Comparison of ENCODE assay signal across 17 cellular contexts in genomic region chr5:139064613-139065012, GRCh38.
A peak's percentile ranks its signal among the peaks of the same experiment; 100 is the strongest.
DNase-seq lines count a peak whose midpoint lies in the region; ATAC-seq and TF ChIP-seq lines count a peak whose summit lies in the region.
"Had no signal": no experiment of that assay in that cellular context is flagged by ENCODE, and none has a peak within 500 bp of the region (broad histone marks: within the 10 kb centered on the region; RNA-seq: fewer than 3 reads in every experiment).

No MANE protein-coding gene starts in this region.

- H3K27me3 Mint-ChIP-seq in Calu3 (ENCODE audit: unreplicated experiment) (no peaks in the 10 kb centered on the region), nephron (ENCODE audit: low read depth) (no peaks in the 10 kb centered on the region)
- H3K27me3 Mint-ChIP-seq: activated CD8-positive, alpha-beta T cell treated with anti-CD3 and anti-CD28 coated beads for 36 hours; stimulated activated naive CD8-positive, alpha-beta T cell treated with anti-CD3 and anti-CD28 coated beads, Interleukin-15, amount 100 ng/mL, for 72 hours had no signal

- dilution Hi-C loops in mammary epithelial cell (cut with HindIII; ENCODE audit: low sequenced_read_pairs), result no loop called here

- no peak overlapping the region for H3K4me3 ChIP-seq in mammary epithelial cell (replicated peaks in 1 of 3; ENCODE audit: insufficient read depth in 1 of 3, low read depth in 2 of 3, low read length in 3 of 3)
- H3K4me3 ChIP-seq in H7 (ENCODE audit: insufficient read depth, low read depth, low read length), result no peak overlapping the region
- H3K4me3 ChIP-seq: skin epidermis had no signal

- TF ChIP-seq CTCF in Calu3 (IDR thresholded peaks at IDR 0.05; ENCODE audit: unreplicated experiment) (no peak), mammary epithelial cell (conservative IDR thresholded peaks at IDR 0.05 in 1 of 2, IDR thresholded peaks at IDR 0.05 in 1 of 2; ENCODE audit: extremely low read depth in 1 of 2, insufficient read depth in 1 of 2, low read depth in 1 of 2, low read length in 2 of 2) (no peak), nephron (IDR thresholded peaks at IDR 0.05; ENCODE audit: unreplicated experiment in 3 of 3) (no peak)

- no peak overlapping the region for H3K9ac ChIP-seq in mammary epithelial cell (ENCODE audit: insufficient read depth, low read length)

- H3K4me1 Mint-ChIP-seq in Calu3 (ENCODE audit: low read depth, unreplicated experiment) (peaks cover 48% of the 10 kb centered on the region), nephron (peaks cover 83% of the 10 kb centered on the region)

- intact Hi-C loops in Calu3 (cut with micrococcal nuclease; ENCODE audit: unreplicated experiment) (no loop called here), mammary epithelial cell (cut with micrococcal nuclease) (no loop called here)

- H3K27me3 ChIP-seq in mammary epithelial cell (ENCODE audit: insufficient read depth, low read length) (no peaks in the 10 kb centered on the region), H7 (ENCODE audit: control insufficient read depth, insufficient read depth, low read length) (no peaks in the 10 kb centered on the region)

- H4K20me1 ChIP-seq in mammary epithelial cell (ENCODE audit: insufficient read depth, low read length), result no peaks in the 10 kb centered on the region

- H3K36me3 ChIP-seq in mammary epithelial cell (ENCODE audit: insufficient read depth, low read length), result no peaks in the 10 kb centered on the region
- H3K36me3 ChIP-seq in H7 (replicated peaks; ENCODE audit: control insufficient read depth, insufficient read depth, low read length), result no peaks in the 10 kb centered on the region

- H3K4me3 Mint-ChIP-seq in Calu3 (ENCODE audit: low read depth, unreplicated experiment), result peak overlapping the region; percentile 15
- no peak overlapping the region for H3K4me3 Mint-ChIP-seq in nephron
- H3K4me3 Mint-ChIP-seq: activated CD8-positive, alpha-beta T cell treated with anti-CD3 and anti-CD28 coated beads for 36 hours; H9; neural crest cell; stimulated activated naive CD8-positive, alpha-beta T cell treated with anti-CD3 and anti-CD28 coated beads, Interleukin-15, amount 100 ng/mL, for 72 hours had no signal

- DNase-seq in Calu3 (peak; percentile 41), NCI-H2029 treated with DMSO at 0.1 percent for 48 hours (lab: John Stamatoyannopoulos, UW) (peak; percentile 96), mammary epithelial cell (peak; percentile 20), H7 (no peak)
- DNase-seq: activated CD8-positive, alpha-beta T cell treated with anti-CD3 and anti-CD28 coated beads for 36 hours; cortex of kidney; H9; KG1; left ventricle myocardium superior; NCI-H1694; stimulated activated naive CD8-positive, alpha-beta T cell treated with anti-CD3 and anti-CD28 coated beads, Interleukin-15, amount 100 ng/mL, for 72 hours had no signal

- CTCF ChIA-PET in Calu3 (lab: Charles Lee), result interaction anchor here (0.7 to 1.2 kb wide), 4 partner anchors 9 to 114 kb away, joined by 3 to 6 read pairs (median 3); no protein-coding TSS in a partner anchor
- CTCF ChIA-PET in mammary epithelial cell (lab: Charles Lee; ENCODE audit: low non-redundant PET), result no interaction called here

- ATAC-seq in HG03097 (IDR thresholded peaks at IDR 0.05; ENCODE audit: low FRiP score, unreplicated experiment), result no peak
- ATAC-seq in GM18861 (IDR thresholded peaks at IDR 0.05; ENCODE audit: unreplicated experiment), result no peak
- no peak for ATAC-seq in GM21515 (IDR thresholded peaks at IDR 0.05; ENCODE audit: unreplicated experiment)
- ATAC-seq: activated CD8-positive, alpha-beta T cell treated with anti-CD3 and anti-CD28 coated beads for 36 hours; left ventricle myocardium superior; stimulated activated naive CD8-positive, alpha-beta T cell treated with anti-CD3 and anti-CD28 coated beads, Interleukin-15, amount 100 ng/mL, for 72 hours had no signal

- no peak overlapping the region for H3K27ac ChIP-seq in mammary epithelial cell (ENCODE audit: insufficient read depth, low read depth, low read length)
- H3K27ac ChIP-seq: skin epidermis had no signal

- in situ Hi-C loops in mammary epithelial cell (cut with MboI; ENCODE audit: low sequenced_read_pairs in 2 of 2), result no loop called here

- no peaks in the 10 kb centered on the region for H3K79me2 ChIP-seq in mammary epithelial cell (ENCODE audit: insufficient read depth, low read length)

- no peak overlapping the region for H2AFZ ChIP-seq in mammary epithelial cell (ENCODE audit: low read depth, low read length)

- H3K4me2 ChIP-seq in mammary epithelial cell (ENCODE audit: insufficient read depth, low read depth, low read length), result no peak overlapping the region

- H3K4me1 ChIP-seq in mammary epithelial cell (ENCODE audit: insufficient read depth, low read length), result peaks cover 18% of the 10 kb centered on the region

- H3K27ac Mint-ChIP-seq in Calu3 (ENCODE audit: unreplicated experiment) (no peak overlapping the region), nephron (peak overlapping the region; percentile 65 to 92 (median 79))
- H3K27ac Mint-ChIP-seq: activated CD8-positive, alpha-beta T cell treated with anti-CD3 and anti-CD28 coated beads for 36 hours; H9 had no signal

- BruUV-seq in Calu3 (replicated peaks; lab: Mats Ljungman, UMichigan) (no TSS peak), mammary epithelial cell (replicated peaks; lab: Mats Ljungman, UMichigan) (no TSS peak)

- peaks cover 5% of the 10 kb centered on the region for H3K36me3 Mint-ChIP-seq in Calu3 (ENCODE audit: insufficient read depth, unreplicated experiment)
- H3K36me3 Mint-ChIP-seq in nephron (ENCODE audit: low read depth), result no peaks in the 10 kb centered on the region

- H3K9me3 ChIP-seq in mammary epithelial cell (replicated peaks; ENCODE audit: insufficient read depth, low read length), result no peaks in the 10 kb centered on the region

- H3K9me3 Mint-ChIP-seq in Calu3 (ENCODE audit: low read depth, unreplicated experiment) (no peaks in the 10 kb centered on the region), nephron (no peaks in the 10 kb centered on the region)
- H3K9me3 Mint-ChIP-seq: activated CD8-positive, alpha-beta T cell treated with anti-CD3 and anti-CD28 coated beads for 36 hours; H9; neural crest cell; stimulated activated naive CD8-positive, alpha-beta T cell treated with anti-CD3 and anti-CD28 coated beads, Interleukin-15, amount 100 ng/mL, for 72 hours had no signal

- 100% methylated on average over 2 of the region's 2 CpGs for WGBS in mammary epithelial cell (ENCODE audit: low coverage, missing lambda C conversion rate)
